8 cellular contexts compared by ENCODE assay signal in genomic region chr3:183883291-183884096, GRCh38. TPM values are rescaled to one million over a fixed set of nuclear protein-coding genes. Genes with fewer than 3 reads are reported as not detected.
DNase-seq lines count a peak whose midpoint lies in the region; ATAC-seq and TF ChIP-seq lines count a peak whose summit lies in the region.

No MANE protein-coding gene starts in this region.

- CTCF ChIA-PET in GM10248 (lab: Yijun Ruan, JAX) = interaction anchor here (0.9 to 3.5 kb wide), 16 partner anchors 9 to 501 kb away, joined by 3 to 55 read pairs (median 6); partner anchors contain the start of gene MAP6D1

- H3K4me1 ChIP-seq in effector memory CD4-positive, alpha-beta T cell (ENCODE audit: control insufficient read depth, insufficient read depth, low read length, poor library complexity, severe bottlenecking) = peaks cover 15% of the 10 kb centered on the region

- H3K36me3 Mint-ChIP-seq in neural crest cell (ENCODE audit: low read depth) = no peaks in the 10 kb centered on the region

- peak overlapping the region; percentile 98 for H3K4me3 Mint-ChIP-seq in neural crest cell

- no peak for ATAC-seq in GM21737 (IDR thresholded peaks at IDR 0.05; ENCODE audit: unreplicated experiment)
- ATAC-seq in GM18870 (IDR thresholded peaks at IDR 0.05; ENCODE audit: unreplicated experiment) = no peak

- H3K4me1 Mint-ChIP-seq in neural crest cell = peaks cover 32% of the 10 kb centered on the region

- TF ChIP-seq CTCF in C4-2B (conservative IDR thresholded peaks at IDR 0.05) (no peak), neural crest cell (conservative IDR thresholded peaks at IDR 0.05) (no peak), GM10248 (IDR thresholded peaks at IDR 0.05; ENCODE audit: control extremely low read depth, extremely low read depth, low read depth, missing control alignments) (no peak)

- H3K27me3 Mint-ChIP-seq in neural crest cell (ENCODE audit: low read depth) = peaks cover 9% of the 10 kb centered on the region

- peak overlapping the region; percentile 97 for H3K4me3 ChIP-seq in effector memory CD4-positive, alpha-beta T cell (ENCODE audit: insufficient read depth, low read depth, low read length, poor library complexity, severe bottlenecking)

- DNase-seq in NCI-H524 (lab: John Stamatoyannopoulos, UW) (peak; percentile 44 to 75), neural crest cell (ENCODE audit: low read depth, low spot score) (no peak), GM19238 (ENCODE audit: insufficient read length, low spot score) (no peak), GM10248 (ENCODE audit: extremely low spot score) (no peak)
- no peak for DNase-seq in effector memory CD4-positive, alpha-beta T cell

- POLR2A ChIA-PET in GM10248 (lab: Yijun Ruan, JAX) = no interaction called here

- no peaks in the 10 kb centered on the region for H3K27me3 ChIP-seq in effector memory CD4-positive, alpha-beta T cell (replicated peaks; ENCODE audit: control insufficient read depth, insufficient read depth, low read length, poor library complexity, severe bottlenecking)

- H3K36me3 ChIP-seq in effector memory CD4-positive, alpha-beta T cell (ENCODE audit: control insufficient read depth, insufficient read depth, low read length) = peaks cover 1% of the 10 kb centered on the region

- peak overlapping the region; percentile 89 for H3K27ac ChIP-seq in C4-2B
- H3K27ac ChIP-seq in effector memory CD4-positive, alpha-beta T cell (ENCODE audit: insufficient read depth, low read length, poor library complexity, severe bottlenecking) = no peak overlapping the region

- no peaks in the 10 kb centered on the region for H3K9me3 Mint-ChIP-seq in neural crest cell

- H3K9me3 ChIP-seq in effector memory CD4-positive, alpha-beta T cell (ENCODE audit: control insufficient read depth, low read length) = no peaks in the 10 kb centered on the region

- no peak overlapping the region for H3K27ac Mint-ChIP-seq in neural crest cell (ENCODE audit: unreplicated experiment)

RNA-seq across cellular contexts. Expression of gene PARL, which starts 1.2 kb away (rescaled TPM):
- total RNA-seq in neural crest cell = 69.8 and 70.4 TPM in 2 replicates

RNA-seq across cellular contexts. Expression of gene MAP6D1, which starts 58.1 kb away (rescaled TPM):
- total RNA-seq in neural crest cell = 4.7 and 4.9 TPM in 2 replicates

Comparison
In these comparisons a context has a peak if more than half of its experiments do, and no peak if none do; other contexts are left out.
1. DNase-seq: peak in NCI-H524 (2 of 2); none in effector memory CD4-positive, alpha-beta T cell (0 of 3), neural crest cell (single experiment), GM19238 (single experiment) and GM10248 (single experiment).